Comparison of ENCODE assay signal across 15 cellular contexts in the genomic region with DNA sequence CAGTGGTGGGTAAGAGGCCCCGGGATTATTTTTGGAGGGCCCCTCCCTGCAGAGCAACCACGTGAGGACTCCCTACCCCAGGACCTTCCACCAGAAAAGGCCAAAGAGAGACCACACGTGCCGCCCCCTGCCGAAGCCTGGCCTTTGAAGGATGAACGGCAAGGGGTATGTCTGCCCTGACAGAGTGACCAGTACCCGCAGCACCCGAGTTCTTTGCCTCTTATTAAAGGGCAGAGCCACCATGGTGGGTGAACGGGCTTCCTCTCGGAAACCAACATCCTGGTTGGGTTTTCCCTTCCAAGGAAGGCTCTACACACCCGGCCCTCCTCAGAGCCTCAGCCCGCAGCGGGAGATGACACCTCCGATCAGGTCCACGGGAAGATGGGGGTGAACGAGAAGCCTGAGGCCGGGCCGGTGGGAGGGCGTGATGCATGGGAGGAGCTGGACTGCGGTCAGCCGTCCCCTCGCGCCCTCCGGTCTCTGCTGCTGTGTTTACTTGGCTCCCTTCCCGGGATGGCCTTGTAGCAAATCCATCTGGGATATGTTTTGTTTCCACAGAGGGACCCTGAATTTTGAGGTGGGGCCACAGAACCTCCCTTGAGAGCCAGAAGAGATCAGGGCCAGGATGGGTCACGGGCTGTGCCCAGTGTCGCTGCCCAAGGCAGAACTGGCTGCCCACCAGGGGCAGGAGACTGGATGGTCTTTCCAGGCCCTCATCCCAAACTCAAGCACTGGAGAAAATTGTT. TPM values are rescaled to one million over a fixed set of nuclear protein-coding genes. Genes with fewer than 3 reads are reported as not detected.
DNase-seq lines count a peak whose midpoint lies in the region; ATAC-seq and TF ChIP-seq lines count a peak whose summit lies in the region.
"Had no signal": no experiment of that assay in that cellular context is flagged by ENCODE, and none has a peak within 500 bp of the region (broad histone marks: within the 10 kb centered on the region; RNA-seq: fewer than 3 reads in every experiment).

No MANE protein-coding gene starts in this region.

- H3K4me1 ChIP-seq in BLaER1 treated with 17β-estradiol and CSF1 and Interleukin-3, amounts not matched to agents 10 nM and 100 nM: peaks cover 28 to 86% (median 79%) of the 10 kb centered on the region in 10 experiments
- H3K4me1 ChIP-seq in osteoblast (ENCODE audit: insufficient read depth, low read length): peaks cover 31% of the 10 kb centered on the region

- intact Hi-C loops in left ventricle myocardium superior (cut with micrococcal nuclease): no loop called here

- H4K20me1 ChIP-seq in BLaER1 treated with 17β-estradiol and CSF1 and Interleukin-3, amounts not matched to agents 10 nM and 100 nM: peaks cover 5 to 61% (median 25%) of the 10 kb centered on the region in 11 experiments; a peak in 14 of 22 replicates
- peaks cover 26% of the 10 kb centered on the region for H4K20me1 ChIP-seq in osteoblast (ENCODE audit: insufficient read depth, low read length)

- H3K4me3 ChIP-seq in BLaER1 treated with 17β-estradiol and CSF1 and Interleukin-3, amounts not matched to agents 10 nM and 100 nM: no peak overlapping the region
- H3K4me3 ChIP-seq in osteoblast (ENCODE audit: insufficient read depth, low read length): peak overlapping the region; percentile 12
- H3K4me3 ChIP-seq: body of pancreas, HAP-1, neural progenitor cell had no signal

- peak overlapping the region in 9 of 11 experiments; percentile 30 to 91 (median 80); a peak in 18 of 22 replicates for H3K4me2 ChIP-seq in BLaER1 treated with 17β-estradiol and CSF1 and Interleukin-3, amounts not matched to agents 10 nM and 100 nM
- peak overlapping the region; percentile 48 for H3K4me2 ChIP-seq in osteoblast (ENCODE audit: insufficient read depth, low read length)
- H3K4me2 ChIP-seq: neural progenitor cell had no signal

- H3K9ac ChIP-seq in BLaER1 treated with 17β-estradiol and CSF1 and Interleukin-3, amounts not matched to agents 10 nM and 100 nM: no peak overlapping the region
- H3K9ac ChIP-seq: neural progenitor cell had no signal

- peaks cover 0 to 30% (median 17%) of the 10 kb centered on the region in 11 experiments; a peak in 14 of 22 replicates for H3K27me3 ChIP-seq in BLaER1 treated with 17β-estradiol and CSF1 and Interleukin-3, amounts not matched to agents 10 nM and 100 nM
- no peaks in the 10 kb centered on the region for H3K27me3 ChIP-seq in osteoblast (ENCODE audit: insufficient read depth, low read length)
- H3K27me3 ChIP-seq: body of pancreas, neural progenitor cell had no signal

- H3K79me2 ChIP-seq in osteoblast (ENCODE audit: insufficient read depth, low read length): peaks cover 2% of the 10 kb centered on the region

- no peaks in the 10 kb centered on the region for H3K9me3 ChIP-seq in BLaER1 treated with 17β-estradiol and CSF1 and Interleukin-3, amounts not matched to agents 10 nM and 100 nM (replicated peaks in 1 of 11)
- H3K9me3 ChIP-seq in osteoblast (ENCODE audit: low read depth, low read length): no peaks in the 10 kb centered on the region
- H3K9me3 ChIP-seq: body of pancreas, HAP-1 had no signal

- DNase-seq in left ventricle myocardium superior (peak; percentile 48), osteoblast (ENCODE audit: insufficient read length, low spot score, missing footprints) (peak; percentile 88), H4 (ENCODE audit: low spot score) (no peak), NCI-H146 (lab: John Stamatoyannopoulos, UW) (no peak), OCI-M1 (lab: John Stamatoyannopoulos, UW) (no peak)
- DNase-seq: activated CD4-positive, alpha-beta memory T cell treated with anti-CD3 and anti-CD28 coated beads, Interleukin-2, amount 10 ng/mL, durations not matched to agents 7 days and 5 days; activated effector memory CD4-positive, alpha-beta T cell treated with Interleukin-2 at 50 U/mL for 16 hours; NCI-H2081 treated with DMSO at 0.1 percent for 48 hours; SIG-M5 had no signal

- ATAC-seq in SK-N-SH treated with all-trans-retinoic acid at 6 μM for 48 hours (peak; percentile 48), left ventricle myocardium superior (no peak), GM21717 (IDR thresholded peaks at IDR 0.05; ENCODE audit: unreplicated experiment) (no peak)
- ATAC-seq: body of pancreas had no signal

- TF ChIP-seq CTCF in osteoblast (IDR thresholded peaks at IDR 0.05; ENCODE audit: extremely low read depth, low read depth, low read length): no peak

- H2AFZ ChIP-seq in osteoblast (ENCODE audit: low read length): peak overlapping the region; percentile 24
- H2AFZ ChIP-seq: neural progenitor cell had no signal

- H3K27ac ChIP-seq in BLaER1 treated with 17β-estradiol and CSF1 and Interleukin-3, amounts not matched to agents 10 nM and 100 nM: no peak overlapping the region
- no peak overlapping the region for H3K27ac ChIP-seq in osteoblast (ENCODE audit: low read depth, low read length)
- H3K27ac ChIP-seq: body of pancreas, neural progenitor cell had no signal

- H3K36me3 ChIP-seq in BLaER1 treated with 17β-estradiol and CSF1 and Interleukin-3, amounts not matched to agents 10 nM and 100 nM: no peaks in the 10 kb centered on the region
- H3K36me3 ChIP-seq in osteoblast (ENCODE audit: insufficient read depth, low read length): no peaks in the 10 kb centered on the region
- H3K36me3 ChIP-seq: HAP-1, neural progenitor cell had no signal

TF ChIP-seq in SK-N-SH treated with all-trans-retinoic acid at 6 μM for 48 hours, 23 proteins besides CTCF, POLR2A, EP300 and RAD21:
- TF ChIP-seq, protein P1, sequence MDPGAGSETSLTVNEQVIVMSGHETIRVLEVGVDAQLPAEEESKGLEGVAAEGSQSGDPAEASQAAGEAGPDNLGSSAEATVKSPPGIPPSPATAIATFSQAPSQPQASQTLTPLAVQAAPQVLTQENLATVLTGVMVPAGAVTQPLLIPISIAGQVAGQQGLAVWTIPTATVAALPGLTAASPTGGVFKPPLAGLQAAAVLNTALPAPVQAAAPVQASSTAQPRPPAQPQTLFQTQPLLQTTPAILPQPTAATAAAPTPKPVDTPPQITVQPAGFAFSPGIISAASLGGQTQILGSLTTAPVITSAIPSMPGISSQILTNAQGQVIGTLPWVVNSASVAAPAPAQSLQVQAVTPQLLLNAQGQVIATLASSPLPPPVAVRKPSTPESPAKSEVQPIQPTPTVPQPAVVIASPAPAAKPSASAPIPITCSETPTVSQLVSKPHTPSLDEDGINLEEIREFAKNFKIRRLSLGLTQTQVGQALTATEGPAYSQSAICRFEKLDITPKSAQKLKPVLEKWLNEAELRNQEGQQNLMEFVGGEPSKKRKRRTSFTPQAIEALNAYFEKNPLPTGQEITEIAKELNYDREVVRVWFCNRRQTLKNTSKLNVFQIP (CRISPR knock-in tag; IDR thresholded peaks at IDR 0.05; ENCODE audit: borderline replicate concordance, low read depth): no peak
- no peak for TF ChIP-seq ZNF70 (CRISPR knock-in tag; IDR thresholded peaks at IDR 0.05)

RNA-seq across cellular contexts. Expression of gene TBC1D16, which starts 49.1 kb away (rescaled TPM):
- total RNA-seq in left ventricle myocardium superior: 13.1 TPM
- 63.1 and 68.8 TPM in 2 replicates for total RNA-seq in osteoblast
- total RNA-seq in H4 (2014; rRNA removed; shearing (Covaris generic)): 26.3 and 26.6 TPM in 2 replicates

RNA-seq across cellular contexts. Expression of gene CCDC40, which starts 49.8 kb away (rescaled TPM):
- total RNA-seq in left ventricle myocardium superior (5.8 TPM), osteoblast (8.3 and 11.8 TPM in 2 replicates)
- 2.8 and 3.8 TPM in 2 replicates for total RNA-seq in H4 (2014; rRNA removed; shearing (Covaris generic))
- total RNA-seq: activated CD4-positive, alpha-beta memory T cell treated with anti-CD3 and anti-CD28 coated beads, Interleukin-2, amount 10 ng/mL, durations not matched to agents 7 days and 5 days had no signal

Comparison
In these comparisons a context has a peak if more than half of its experiments do, and no peak if none do; other contexts are left out.
1. DNase-seq: peak in left ventricle myocardium superior (single experiment) and osteoblast (single experiment); none in H4 (single experiment), NCI-H146 (single experiment) and OCI-M1 (single experiment).